11 cellular contexts compared by ENCODE assay signal in genomic region chr1:208179303-208179702, GRCh38.
DNase-seq lines count a peak whose midpoint lies in the region; ATAC-seq and TF ChIP-seq lines count a peak whose summit lies in the region.
"Had no signal": no experiment of that assay in that cellular context is flagged by ENCODE, and none has a peak within 500 bp of the region (broad histone marks: within the 10 kb centered on the region; RNA-seq: fewer than 3 reads in every experiment).

No MANE protein-coding gene starts in this region.

- H3K36me3 ChIP-seq in ovary = no peaks in the 10 kb centered on the region

- peaks cover 23% of the 10 kb centered on the region for H3K4me1 Mint-ChIP-seq in endothelial cell (ENCODE audit: unreplicated experiment)
- H3K4me1 Mint-ChIP-seq: activated CD4-positive, alpha-beta memory T cell treated with anti-CD3 and anti-CD28 coated beads, Interleukin-2, amount 10 ng/mL, durations not matched to agents 7 days and 5 days had no signal

- no peak overlapping the region for H3K4me3 ChIP-seq in ovary

- no peak for TF ChIP-seq POLR2A in ovary (IDR thresholded peaks at IDR 0.05)

- H3K9me3 Mint-ChIP-seq in endothelial cell (ENCODE audit: unreplicated experiment) = no peaks in the 10 kb centered on the region
- H3K9me3 Mint-ChIP-seq: activated CD4-positive, alpha-beta memory T cell treated with anti-CD3 and anti-CD28 coated beads, Interleukin-2, amount 10 ng/mL, durations not matched to agents 7 days and 5 days had no signal

- H3K9me3 ChIP-seq in ovary = no peaks in the 10 kb centered on the region

- peak overlapping the region in 1 of 2 donors; percentile 1 for H3K27ac ChIP-seq in ovary

- H3K4me3 Mint-ChIP-seq in endothelial cell (ENCODE audit: unreplicated experiment) = no peak overlapping the region
- H3K4me3 Mint-ChIP-seq: activated CD4-positive, alpha-beta memory T cell treated with anti-CD3 and anti-CD28 coated beads, Interleukin-2, amount 10 ng/mL, durations not matched to agents 7 days and 5 days; activated naive CD8-positive, alpha-beta T cell had no signal

- ATAC-seq in GM18517 (IDR thresholded peaks at IDR 0.05; ENCODE audit: unreplicated experiment) = no peak

- intact Hi-C loops in ovary (cut with DNase I) = loop anchor here in 1 of 4 donors (2.0 kb wide), 1 partner anchor 13 kb away; no protein-coding TSS in a partner anchor

- H3K27ac Mint-ChIP-seq in endothelial cell (ENCODE audit: unreplicated experiment) = no peak overlapping the region
- H3K27ac Mint-ChIP-seq: activated CD4-positive, alpha-beta memory T cell treated with anti-CD3 and anti-CD28 coated beads, Interleukin-2, amount 10 ng/mL, durations not matched to agents 7 days and 5 days; activated naive CD8-positive, alpha-beta T cell had no signal

- no peak for TF ChIP-seq CTCF in ovary (IDR thresholded peaks at IDR 0.05)
- TF ChIP-seq CTCF in endothelial cell (IDR thresholded peaks at IDR 0.05; ENCODE audit: unreplicated experiment) = no peak

- peaks cover 8% of the 10 kb centered on the region for H3K27me3 Mint-ChIP-seq in endothelial cell (ENCODE audit: unreplicated experiment)
- H3K27me3 Mint-ChIP-seq: activated naive CD8-positive, alpha-beta T cell had no signal

- no peaks in the 10 kb centered on the region for H3K27me3 ChIP-seq in ovary

- peaks cover 34% of the 10 kb centered on the region for H3K4me1 ChIP-seq in ovary (ENCODE audit: insufficient read depth)

- WGBS in ovary, 3 donors = 22 to 47% (median 28%) methylated on average over 5 of the region's 5 CpGs

- TF ChIP-seq EP300 in ovary (IDR thresholded peaks at IDR 0.05) = no peak

- H3K36me3 Mint-ChIP-seq in endothelial cell (ENCODE audit: low read depth, unreplicated experiment) = no peaks in the 10 kb centered on the region
- H3K36me3 Mint-ChIP-seq: activated naive CD8-positive, alpha-beta T cell had no signal

- DNase-seq in DMS79 treated with DMSO at 0.1 percent for 48 hours (lab: John Stamatoyannopoulos, UW) (peak; percentile 79), NCI-H226 (peak; percentile 97), dermis blood vessel endothelial cell (peak; percentile 43), ovary (peak; percentile 59 to 73 (median 65)), endothelial cell (ENCODE audit: low spot score) (no peak)
- no peak for DNase-seq in activated CD4-positive, CD25-positive, alpha-beta regulatory T cell (lab: John Stamatoyannopoulos, UW)
- DNase-seq: activated CD4-positive, alpha-beta memory T cell treated with anti-CD3 and anti-CD28 coated beads, Interleukin-2, amount 10 ng/mL, durations not matched to agents 7 days and 5 days; DND-41; mesenchymal stem cell had no signal

Comparison
In these comparisons a context has a peak if more than half of its experiments do, and no peak if none do; other contexts are left out.
1. DNase-seq: peak in DMS79 treated with DMSO at 0.1 percent for 48 hours (single experiment), NCI-H226 (single experiment), dermis blood vessel endothelial cell (single experiment) and ovary (5 of 5); none in endothelial cell (single experiment) and activated CD4-positive, CD25-positive, alpha-beta regulatory T cell (0 of 4).